Comparison of ENCODE assay signal across 8 cellular contexts in genomic region chr3:120093923-120094775, GRCh38. TPM values are rescaled to one million over a fixed set of nuclear protein-coding genes. Genes with fewer than 3 reads are reported as not detected.
A peak's percentile ranks its signal among the peaks of the same experiment; 100 is the strongest.
DNase-seq lines count a peak whose midpoint lies in the region; ATAC-seq, FAIRE-seq and TF ChIP-seq lines count a peak whose summit lies in the region.

TSS of gene GSK3B (minus strand) at chr3:120094447. CDS start at chr3:120093434, 1,013 bp downstream.

- peak within 1 kb of the TSS; percentile 99 for H3K18ac ChIP-seq in H1 (ENCODE audit: extremely low read depth, low read length)

- H3K79me2 ChIP-seq in H1 (ENCODE audit: control insufficient read depth in 1 of 2, insufficient read depth in 2 of 2, low read length in 2 of 2): peaks cover 30 to 80% of the 10 kb centered on the region in 2 experiments

- peak within 1 kb of the TSS; percentile 96 for H3K56ac ChIP-seq in H1 (replicated peaks; ENCODE audit: insufficient read length, low read depth, low read length)

- no peak within 1 kb of the TSS for H2AK5ac ChIP-seq in H1 (ENCODE audit: low read depth, low read length)

- peak within 1 kb of the TSS; percentile 88 for H4K5ac ChIP-seq in H1 (ENCODE audit: insufficient read length, low read depth, low read length)

- TF ChIP-seq RAD21 in H1 (IDR thresholded peaks at IDR 0.05 in 1 of 2, conservative IDR thresholded peaks at IDR 0.05 in 1 of 2; ENCODE audit: low read depth in 2 of 2, low read length in 2 of 2): no peak

- peaks cover 8 to 11% of the 10 kb centered on the region in 2 experiments for H4K20me1 ChIP-seq in H1 (replicated peaks in 1 of 2; ENCODE audit: control insufficient read depth in 1 of 2, insufficient read depth in 2 of 2, low read length in 2 of 2)

- peak within 1 kb of the TSS; percentile 99 to 100 (median 100) for H3K9ac ChIP-seq in H1 (replicated peaks in 1 of 4; ENCODE audit: extremely low read depth in 1 of 4, low read depth in 3 of 4, low read length in 3 of 4)

- no peak within 1 kb of the TSS for H3K4me3 Mint-ChIP-seq in mesothelial cell of epicardium

- H3K23ac ChIP-seq in H1 (ENCODE audit: insufficient read length): no peak within 1 kb of the TSS

- no peak for FAIRE-seq in H1 (lab: Jason Lieb, UNC)

- H3K79me1 ChIP-seq in H1 (ENCODE audit: low read depth, low read length): no peaks in the 10 kb centered on the region

- TF ChIP-seq POLR2A in H1 (IDR thresholded peaks at IDR 0.05; ENCODE audit: control extremely low read depth in 1 of 2, low read depth in 2 of 2, low read length in 2 of 2): peak; percentile 72 to 90

- peak within 1 kb of the TSS; percentile 99 for H3K27ac ChIP-seq in A673 (ENCODE audit: low read depth, low read length, poor library complexity, severe bottlenecking)
- H3K27ac ChIP-seq in H1 (ENCODE audit: low read depth, low read length): peak within 1 kb of the TSS; percentile 99

- H3K27me3 ChIP-seq in A673 (replicated peaks; ENCODE audit: insufficient read depth, low read depth, low read length, poor library complexity) (no peaks in the 10 kb centered on the region), H1 (replicated peaks in 1 of 4; ENCODE audit: control insufficient read depth in 3 of 4, extremely low read depth in 1 of 4, insufficient read depth in 3 of 4, low read length in 3 of 4) (no peaks in the 10 kb centered on the region)

- H3K23me2 ChIP-seq in H1 (ENCODE audit: low read depth, low read length): peaks cover 7% of the 10 kb centered on the region; the same call in 1 of the 2 replicates

- H3K4me2 ChIP-seq in H1 (ENCODE audit: insufficient read depth in 1 of 2, low read depth in 2 of 2, low read length in 2 of 2): peak within 1 kb of the TSS; percentile 95 to 99

- H2BK5ac ChIP-seq in H1 (ENCODE audit: low read depth, low read length): peak within 1 kb of the TSS; percentile 99

- H3K27me3 Mint-ChIP-seq in mesothelial cell of epicardium (ENCODE audit: low read depth): no peaks in the 10 kb centered on the region

- H3K9me3 ChIP-seq in A673 (ENCODE audit: low read depth, low read length, poor library complexity, severe bottlenecking) (no peaks in the 10 kb centered on the region), H1 (ENCODE audit: insufficient read depth in 2 of 2, low read depth in 1 of 2, low read length in 1 of 2) (no peaks in the 10 kb centered on the region)

- peak; percentile 92 for DNase-seq in A673 (ENCODE audit: low spot score)
- DNase-seq in NCI-H526 (lab: John Stamatoyannopoulos, UW): peak; percentile 81 to 91
- peak; percentile 50 to 98 (median 87) for DNase-seq in activated CD8-positive, alpha-beta memory T cell treated with anti-CD3 and anti-CD28 coated beads for 48 hours (ENCODE audit: low read depth in 2 of 3, low spot score in 2 of 3)
- peak; percentile 97 to 98 for DNase-seq in H1 (ENCODE audit: low read depth in 1 of 2, low spot score in 2 of 2)
- DNase-seq in mesothelial cell of epicardium (ENCODE audit: low spot score in 2 of 2, unreplicated experiment in 2 of 2): peak; percentile 65 to 100
- DNase-seq in stimulated activated CD8-positive, alpha-beta memory T cell treated with anti-CD3 and anti-CD28 coated beads, Interleukin-4, amount 100 ng/mL, for 1 hour (ENCODE audit: low read depth in 2 of 2, low spot score in 1 of 2): peak; percentile 49 to 95

- CTCF ChIA-PET in A673 (lab: Charles Lee): interaction anchor here (1.2 to 1.9 kb wide), 2 partner anchors 202 to 323 kb away, joined by 3 to 5 read pairs; no protein-coding TSS in a partner anchor
- CTCF ChIA-PET in H1 (lab: Charles Lee; ENCODE audit: partially characterized antibody): interaction anchor here (0.6 kb wide), 1 partner anchor 8 kb away, joined by 3 read pairs; no protein-coding TSS in a partner anchor

- TF ChIP-seq EP300 in H1 (IDR thresholded peaks at IDR 0.05; ENCODE audit: borderline replicate concordance in 1 of 2, low read depth in 2 of 2, low read length in 2 of 2): no peak

- intact Hi-C loops in A673 (cut with micrococcal nuclease; ENCODE audit: unreplicated experiment): loop anchor here (5.0 to 10.0 kb wide), 2 partner anchors 202 to 419 kb away; partner anchors contain the start of gene COX17

- ATAC-seq in GM18867 (IDR thresholded peaks at IDR 0.05; ENCODE audit: unreplicated experiment) (peak; percentile 41), HG03103 (IDR thresholded peaks at IDR 0.05; ENCODE audit: low read depth, unreplicated experiment) (peak; percentile 23)

- no peak within 1 kb of the TSS for H3K27ac Mint-ChIP-seq in mesothelial cell of epicardium

- peaks cover 13% of the 10 kb centered on the region for H3K4me1 ChIP-seq in A673 (ENCODE audit: insufficient read depth, low read length, poor library complexity, severe bottlenecking)
- peaks cover 0 to 2% (median 0%) of the 10 kb centered on the region in 4 experiments; a peak in 4 of 7 replicates for H3K4me1 ChIP-seq in H1 (replicated peaks in 1 of 4; ENCODE audit: control insufficient read depth in 3 of 4, insufficient read depth in 4 of 4, low read length in 3 of 4)

- H4K91ac ChIP-seq in H1 (replicated peaks; ENCODE audit: insufficient read length, low read length): peak within 1 kb of the TSS; percentile 94

- H3K4me3 ChIP-seq in A673 (ENCODE audit: low read depth, low read length, poor library complexity, severe bottlenecking) (peak within 1 kb of the TSS; percentile 81), H1 (ENCODE audit: extremely low read depth in 1 of 4, insufficient read depth in 2 of 4, low read depth in 3 of 4, low read length in 4 of 4) (peak within 1 kb of the TSS; percentile 86 to 99 (median 94))

- H2AFZ ChIP-seq in H1 (ENCODE audit: low read length): peak within 1 kb of the TSS; percentile 15; the same call in 1 of the 2 replicates

- no TSS peak for BruUV-seq in A673 (replicated peaks; lab: Mats Ljungman, UMichigan)

- WGBS in H1 (ENCODE audit: extremely low coverage in 1 of 2, insufficient coverage in 1 of 2, insufficient read length in 1 of 2, insufficient replicate concordance in 2 of 2, low coverage in 1 of 2, low lambda C conversion rate in 2 of 2, missing lambda C conversion rate in 1 of 2), 2 experiments: 2% methylated on average over 38 of the region's 94 CpGs; no CpG with 5 or more reads in 1 of the 2 experiments

- H2BK120ac ChIP-seq in H1 (replicated peaks; ENCODE audit: low read depth, low read length): peak within 1 kb of the TSS; percentile 66

- peak within 1 kb of the TSS; percentile 93 for H3K4ac ChIP-seq in H1 (replicated peaks; ENCODE audit: insufficient read length, low read depth, low read length)

- peak within 1 kb of the TSS; percentile 93 for H2BK12ac ChIP-seq in H1 (ENCODE audit: low read depth, low read length)

- H3K36me3 ChIP-seq in A673 (ENCODE audit: insufficient read depth, low read length, poor library complexity, severe bottlenecking) (peaks cover 10% of the 10 kb centered on the region), H1 (ENCODE audit: control insufficient read depth in 2 of 4, insufficient read depth in 4 of 4, low read length in 3 of 4) (peaks cover 0 to 10% (median 0%) of the 10 kb centered on the region in 4 experiments; a peak in 2 of 8 replicates)

- H3K36me3 Mint-ChIP-seq in mesothelial cell of epicardium: peaks cover 6% of the 10 kb centered on the region

- no peaks in the 10 kb centered on the region for H3K9me3 Mint-ChIP-seq in mesothelial cell of epicardium

- no peak within 1 kb of the TSS for H3K14ac ChIP-seq in H1 (ENCODE audit: insufficient read length)

- peak within 1 kb of the TSS; percentile 100 for H4K8ac ChIP-seq in H1 (ENCODE audit: extremely low read depth, insufficient read depth, low read length)

- POLR2A ChIA-PET in A673 (lab: Charles Lee; ENCODE audit: low non-redundant PET) (interaction anchor here (0.6 to 0.8 kb wide), 4 partner anchors 355 to 1168 kb away, joined by 3 to 5 read pairs (median 4); partner anchors contain the start of gene NDUFB4), H1 (lab: Charles Lee; ENCODE audit: partially characterized antibody) (interaction anchor here (0.8 to 2.9 kb wide), 23 partner anchors 10 to 498 kb away, joined by 3 to 30 read pairs (median 5); partner anchors contain the start of genes FSTL1 and LRRC58)

- peaks cover 26% of the 10 kb centered on the region for H3K4me1 Mint-ChIP-seq in mesothelial cell of epicardium

- no peak within 1 kb of the TSS for H2BK15ac ChIP-seq in H1 (ENCODE audit: low read length)

- no peak for TF ChIP-seq CTCF in A673 (conservative IDR thresholded peaks at IDR 0.05; ENCODE audit: low read depth, low read length)
- TF ChIP-seq CTCF in H1 (IDR thresholded peaks at IDR 0.05; ENCODE audit: control extremely low read depth in 1 of 3, insufficient read depth in 1 of 3, low read depth in 1 of 3, low read length in 3 of 3): no peak
- TF ChIP-seq CTCF in mesothelial cell of epicardium (IDR thresholded peaks at IDR 0.05; ENCODE audit: unreplicated experiment): no peak

- no peak within 1 kb of the TSS for H2BK20ac ChIP-seq in H1 (ENCODE audit: low read length)

TF ChIP-seq in H1, 55 proteins besides CTCF, POLR2A, EP300 and RAD21 (continues in another document):
- TF ChIP-seq SP1 (IDR thresholded peaks at IDR 0.05; ENCODE audit: low read depth, low read length): no peak
- no peak for TF ChIP-seq RXRA (IDR thresholded peaks at IDR 0.05; ENCODE audit: insufficient read depth, low read depth, low read length)
- peak; percentile 61 for TF ChIP-seq TBP (IDR thresholded peaks at IDR 0.05; ENCODE audit: low read depth, low read length)
- TF ChIP-seq KDM4A (IDR thresholded peaks at IDR 0.05; ENCODE audit: low read depth, low read length, severe bottlenecking): peak; percentile 35
- peak; percentile 40 for TF ChIP-seq CTBP2 (IDR thresholded peaks at IDR 0.05; ENCODE audit: borderline replicate concordance, insufficient read depth, insufficient read length, low read length)
- TF ChIP-seq POLR2AphosphoS5 (IDR thresholded peaks at IDR 0.05; ENCODE audit: low read depth, low read length): peak; percentile 81; the same call in 1 of the 2 replicates
- no peak for TF ChIP-seq NANOG (IDR thresholded peaks at IDR 0.05; ENCODE audit: insufficient read depth, low read depth, low read length, poor library complexity, severe bottlenecking)
- peak; percentile 93 for TF ChIP-seq TAF1 (IDR thresholded peaks at IDR 0.05; ENCODE audit: low read depth, low read length)
- TF ChIP-seq SP4 (IDR thresholded peaks at IDR 0.05; ENCODE audit: low read length): peak; percentile 81; the same call in 1 of the 2 replicates
- TF ChIP-seq SIX5 (IDR thresholded peaks at IDR 0.05; ENCODE audit: low read depth, low read length): no peak

RNA-seq across cellular contexts. Expression of gene GSK3B, which starts in this region (rescaled TPM):
- total RNA-seq in A673 (2021) (52.0 and 56.6 TPM in 2 replicates), mesothelial cell of epicardium (65.4 to 72.8 TPM (median 72.4 TPM) in 3 replicates)
- 46.8 and 50.7 TPM in 2 replicates for total RNA-seq in H1 (2021; fragmentation: NEBNext Ultra II Directional; extraction: Animal tissue kit (Norgen Biotek cat#: 25700))
- polyA plus RNA-seq in H1 (2011; rRNA removed): 15.2 and 24.2 TPM in 2 replicates
- 24.9 TPM for polyA plus RNA-seq in H1 (2011; cell fraction: cytosol; rRNA removed)
- 16.3 TPM for polyA plus RNA-seq in H1 (2011; cell fraction: nucleus; rRNA removed)
- 20.2 to 30.6 TPM (median 30.2 TPM) in 4 replicates for polyA plus RNA-seq in H1 (2012, experiment 1 of 2)
- 9.6 TPM for polyA plus RNA-seq in H1 (2012, experiment 2 of 2)
- 31.6 TPM for polyA plus RNA-seq in H1 (2013, experiment 1 of 2)
- polyA plus RNA-seq in H1 (2013, experiment 2 of 2): 28.8 TPM
- polyA minus RNA-seq in H1 (2011; rRNA and poly(A)+ RNA removed): 59.3 and 89.6 TPM in 2 replicates
- polyA minus RNA-seq in H1 (2011; cell fraction: cytosol; rRNA and poly(A)+ RNA removed): 46.6 TPM
- polyA minus RNA-seq in H1 (2011; cell fraction: nucleus; rRNA and poly(A)+ RNA removed): 71.4 TPM

Comparison
In these comparisons a context has a peak if more than half of its experiments do, and no peak if none do; other contexts are left out.
1. Peak in every context shown above with its lines: DNase-seq, ATAC-seq, H3K4me3 ChIP-seq and H3K27ac ChIP-seq.